13 cellular contexts compared by ENCODE assay signal in genomic region chr15:45648521-45649200, GRCh38. TPM values are rescaled to one million over a fixed set of nuclear protein-coding genes. Genes with fewer than 3 reads are reported as not detected.
A peak's percentile ranks its signal among the peaks of the same experiment; 100 is the strongest.
DNase-seq lines count a peak whose midpoint lies in the region; ATAC-seq and TF ChIP-seq lines count a peak whose summit lies in the region.
"Had no signal": no experiment of that assay in that cellular context is flagged by ENCODE, and none has a peak within 500 bp of the region (broad histone marks: within the 10 kb centered on the region; RNA-seq: fewer than 3 reads in every experiment).

No MANE protein-coding gene starts in this region.

- peaks cover 6 to 20% of the 10 kb centered on the region in 2 donors for H3K36me3 Mint-ChIP-seq in activated naive CD4-positive, alpha-beta T cell treated with anti-CD3 and anti-CD28 coated beads, Interleukin-2, amount 50 U/mL, for 72 hours
- peaks cover 29% of the 10 kb centered on the region for H3K36me3 Mint-ChIP-seq in activated naive CD4-positive, alpha-beta T cell treated with anti-CD3 and anti-CD28 coated beads, Interleukin-2, amount 10 ng/mL, durations not matched to agents 7 days and 5 days
- H3K36me3 Mint-ChIP-seq in T-helper 17 cell (ENCODE audit: low read depth), result no peaks in the 10 kb centered on the region
- peaks cover 0 to 18% (median 11%) of the 10 kb centered on the region in 5 donors for H3K36me3 Mint-ChIP-seq in naive thymus-derived CD4-positive, alpha-beta T cell

- ATAC-seq in activated naive CD4-positive, alpha-beta T cell treated with anti-CD3 and anti-CD28 coated beads, Interleukin-2, amount 50 U/mL, for 72 hours, result no peak
- ATAC-seq in T-helper 17 cell, result no peak
- ATAC-seq in left ventricle myocardium superior, result peak; percentile 81
- ATAC-seq in naive thymus-derived CD4-positive, alpha-beta T cell, result no peak

- intact Hi-C loops in left ventricle myocardium superior (cut with micrococcal nuclease) (no loop called here), thyroid gland (cut with DNase I) (no loop called here)
- intact Hi-C loops in naive thymus-derived CD4-positive, alpha-beta T cell (cut with micrococcal nuclease), result no loop called here

- H3K9me3 Mint-ChIP-seq in activated naive CD4-positive, alpha-beta T cell treated with anti-CD3 and anti-CD28 coated beads, Interleukin-2, amount 50 U/mL, for 72 hours, result peaks cover 4% of the 10 kb centered on the region in 2 donors
- H3K9me3 Mint-ChIP-seq in activated naive CD4-positive, alpha-beta T cell treated with anti-CD3 and anti-CD28 coated beads, Interleukin-2, amount 10 ng/mL, durations not matched to agents 7 days and 5 days, result peaks cover 2% of the 10 kb centered on the region
- peaks cover 0 to 3% (median 0%) of the 10 kb centered on the region in 11 donors for H3K9me3 Mint-ChIP-seq in naive thymus-derived CD4-positive, alpha-beta T cell
- H3K9me3 Mint-ChIP-seq: memory B cell had no signal

- TF ChIP-seq CTCF in thyroid gland (IDR thresholded peaks at IDR 0.05), result no peak

- peaks cover 36% of the 10 kb centered on the region for H3K4me1 Mint-ChIP-seq in activated naive CD4-positive, alpha-beta T cell treated with anti-CD3 and anti-CD28 coated beads, Interleukin-2, amount 10 ng/mL, durations not matched to agents 7 days and 5 days
- H3K4me1 Mint-ChIP-seq in T-helper 17 cell, result peaks cover 50% of the 10 kb centered on the region
- H3K4me1 Mint-ChIP-seq in naive thymus-derived CD4-positive, alpha-beta T cell, result peaks cover 42 to 68% (median 57%) of the 10 kb centered on the region in 7 donors

- H3K27ac Mint-ChIP-seq in activated naive CD4-positive, alpha-beta T cell treated with anti-CD3 and anti-CD28 coated beads, Interleukin-2, amount 50 U/mL, for 72 hours, result peak overlapping the region; percentile 55 to 65
- no peak overlapping the region for H3K27ac Mint-ChIP-seq in activated naive CD4-positive, alpha-beta T cell treated with anti-CD3 and anti-CD28 coated beads, Interleukin-2, amount 10 ng/mL, durations not matched to agents 7 days and 5 days
- peak overlapping the region; percentile 88 for H3K27ac Mint-ChIP-seq in T-helper 17 cell
- peak overlapping the region in 4 of 9 donors; percentile 5 to 80 (median 30) for H3K27ac Mint-ChIP-seq in naive thymus-derived CD4-positive, alpha-beta T cell
- H3K27ac Mint-ChIP-seq: memory B cell had no signal

- no peak overlapping the region for H3K4me3 Mint-ChIP-seq in activated naive CD4-positive, alpha-beta T cell treated with anti-CD3 and anti-CD28 coated beads, Interleukin-2, amount 10 ng/mL, durations not matched to agents 7 days and 5 days
- peak overlapping the region; percentile 36 for H3K4me3 Mint-ChIP-seq in T-helper 17 cell
- H3K4me3 Mint-ChIP-seq in naive thymus-derived CD4-positive, alpha-beta T cell, result peak overlapping the region in 2 of 10 donors; percentile 3 to 19
- H3K4me3 Mint-ChIP-seq: memory B cell had no signal

- CTCF ChIA-PET in activated naive CD4-positive, alpha-beta T cell treated with anti-CD3 and anti-CD28 coated beads, Interleukin-2, amount 10 ng/mL, durations not matched to agents 7 days and 5 days (lab: Charles Lee), result no interaction called here
- CTCF ChIA-PET in naive thymus-derived CD4-positive, alpha-beta T cell (lab: Charles Lee), result no interaction called here

- no peaks in the 10 kb centered on the region for H3K27me3 Mint-ChIP-seq in activated naive CD4-positive, alpha-beta T cell treated with anti-CD3 and anti-CD28 coated beads, Interleukin-2, amount 10 ng/mL, durations not matched to agents 7 days and 5 days
- H3K27me3 Mint-ChIP-seq in T-helper 17 cell, result no peaks in the 10 kb centered on the region
- no peaks in the 10 kb centered on the region for H3K27me3 Mint-ChIP-seq in naive thymus-derived CD4-positive, alpha-beta T cell
- H3K27me3 Mint-ChIP-seq: memory B cell had no signal

- no peaks in the 10 kb centered on the region for H3K36me3 ChIP-seq in thyroid gland
- H3K36me3 ChIP-seq in naive thymus-derived CD4-positive, alpha-beta T cell (ENCODE audit: control insufficient read depth in 2 of 3, insufficient read depth in 3 of 3, low read length in 3 of 3), result no peaks in the 10 kb centered on the region

- H3K27ac ChIP-seq in thyroid gland, result peak overlapping the region; percentile 51 to 64 (median 63)
- no peak overlapping the region for H3K27ac ChIP-seq in naive thymus-derived CD4-positive, alpha-beta T cell (ENCODE audit: low read depth, low read length)

- H3K4me1 ChIP-seq in thyroid gland, result peaks cover 8 to 45% of the 10 kb centered on the region in 2 donors
- H3K4me1 ChIP-seq in naive thymus-derived CD4-positive, alpha-beta T cell (ENCODE audit: control insufficient read depth in 2 of 2, insufficient read depth in 2 of 2, low read length in 2 of 2), result peaks cover 8 to 10% of the 10 kb centered on the region in 2 donors

- POLR2A ChIA-PET in naive thymus-derived CD4-positive, alpha-beta T cell (lab: Charles Lee), result no interaction called here

- no peak overlapping the region for H3K4me3 ChIP-seq in thyroid gland (replicated peaks in 1 of 3)
- no peak overlapping the region for H3K4me3 ChIP-seq in naive thymus-derived CD4-positive, alpha-beta T cell (ENCODE audit: low read length)

- DNase-seq in activated naive CD4-positive, alpha-beta T cell treated with anti-CD3 and anti-CD28 coated beads, Interleukin-2, amount 50 U/mL, for 72 hours (ENCODE audit: low spot score in 2 of 2), result no peak
- no peak for DNase-seq in activated naive CD4-positive, alpha-beta T cell treated with anti-CD3 and anti-CD28 coated beads, Interleukin-2, amount 10 ng/mL, durations not matched to agents 7 days and 5 days
- DNase-seq in T-helper 17 cell (no peak), left ventricle myocardium superior (no peak), thyroid gland (peak; percentile 64 to 66), HuH-7 (ENCODE audit: low spot score) (no peak)
- no peak for DNase-seq in stimulated activated CD4-positive, alpha-beta T cell treated with anti-CD3 and anti-CD28 coated beads, Interleukin-4, amount 100 ng/mL, for 1 hour
- no peak for DNase-seq in naive thymus-derived CD4-positive, alpha-beta T cell
- DNase-seq: DMS79 treated with DMSO at 0.1 percent for 48 hours; GOT3; NCI-H2081; stimulated activated naive CD4-positive, alpha-beta T cell treated with Interleukin-2 at 50 U/mL for 16 hours had no signal

- H3K27me3 ChIP-seq in thyroid gland, result no peaks in the 10 kb centered on the region
- H3K27me3 ChIP-seq in naive thymus-derived CD4-positive, alpha-beta T cell (ENCODE audit: control insufficient read depth in 2 of 2, insufficient read depth in 2 of 2, low read length in 2 of 2), result no peaks in the 10 kb centered on the region

- H3K9me3 ChIP-seq in T-helper 17 cell (ENCODE audit: control insufficient read depth, low read length, poor library complexity, severe bottlenecking) (no peaks in the 10 kb centered on the region), thyroid gland (no peaks in the 10 kb centered on the region)
- H3K9me3 ChIP-seq in naive thymus-derived CD4-positive, alpha-beta T cell (ENCODE audit: control insufficient read depth in 2 of 3, low read length in 3 of 3), result no peaks in the 10 kb centered on the region

- TF ChIP-seq POLR2A in thyroid gland (IDR thresholded peaks at IDR 0.05), result no peak

- WGBS in thyroid gland, 2 donors, result 88 to 91% methylated on average over 4 of the region's 4 CpGs

RNA-seq across cellular contexts. Expression of gene SQOR, which starts 13.8 kb away (rescaled TPM):
- total RNA-seq in activated naive CD4-positive, alpha-beta T cell treated with anti-CD3 and anti-CD28 coated beads, Interleukin-2, amount 50 U/mL, for 72 hours, result 100 to 1,000 TPM in 1 of 2 donors, 10 to 100 TPM in 1; 98.6 to 114 TPM
- total RNA-seq in T-helper 17 cell, result 10 to 100 TPM; 36.5 to 39.0 TPM
- 19.2 TPM for total RNA-seq in left ventricle myocardium superior
- 10 to 100 TPM; 49.8 to 56.6 (median 55.2) TPM for total RNA-seq in thyroid gland
- 100 to 1,000 TPM in 1 of 5 experiments, 10 to 100 TPM in 4; 20.6 to 115 (median 32.6) TPM for total RNA-seq in naive thymus-derived CD4-positive, alpha-beta T cell
- 10 to 100 TPM; 71.7 to 76.6 TPM for polyA plus RNA-seq in naive thymus-derived CD4-positive, alpha-beta T cell

Comparison
In these comparisons a context has a peak if more than half of its experiments do, and no peak if none do; other contexts are left out.
1. DNase-seq: peak in thyroid gland (2 of 2); none in activated naive CD4-positive, alpha-beta T cell treated with anti-CD3 and anti-CD28 coated beads, Interleukin-2, amount 50 U/mL, for 72 hours (0 of 2), activated naive CD4-positive, alpha-beta T cell treated with anti-CD3 and anti-CD28 coated beads, Interleukin-2, amount 10 ng/mL, durations not matched to agents 7 days and 5 days (single experiment), T-helper 17 cell (0 of 3), left ventricle myocardium superior (single experiment), stimulated activated CD4-positive, alpha-beta T cell treated with anti-CD3 and anti-CD28 coated beads, Interleukin-4, amount 100 ng/mL, for 1 hour (single experiment), HuH-7 (single experiment) and naive thymus-derived CD4-positive, alpha-beta T cell (0 of 9).